In the genomic region with DNA sequence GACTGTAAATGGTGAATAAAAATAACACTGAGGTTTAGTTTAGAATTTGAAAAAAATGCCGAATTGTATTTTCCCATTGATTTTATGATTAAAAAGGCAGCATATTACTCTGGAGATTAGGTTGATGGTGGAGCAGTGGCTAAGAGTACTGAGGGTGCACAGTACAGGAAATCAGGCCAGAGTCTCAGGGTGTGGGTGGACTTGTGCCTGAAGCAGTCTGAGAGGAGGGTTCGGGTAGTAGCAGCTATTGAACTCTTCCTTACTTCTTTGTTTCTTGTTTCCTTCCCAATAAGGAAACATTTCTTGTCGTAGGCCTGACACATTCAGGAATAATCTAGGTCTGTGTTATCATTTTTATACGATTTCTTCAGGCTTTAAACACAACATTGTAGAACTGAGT, we compare ENCODE assay signal across 8 cellular contexts.
"Had no signal": no experiment of that assay in that cellular context is flagged by ENCODE, and none has a peak within 500 bp of the region (broad histone marks: within the 10 kb centered on the region; RNA-seq: fewer than 3 reads in every experiment).

No MANE protein-coding gene starts in this region.

- ATAC-seq: HepG2 had no signal

- H2AFZ ChIP-seq: GM23248 had no signal

- DNase-seq: GM23248, GOT3, H9, HCEC 1CT, KBM-7 had no signal

- H3K4me3 ChIP-seq: GM23248 had no signal

- H3K27ac ChIP-seq: GM23248, HL-60 had no signal

- H3K4me1 Mint-ChIP-seq: IgD-negative memory B cell had no signal

- H3K27me3 Mint-ChIP-seq: IgD-negative memory B cell had no signal

- H3K4me3 Mint-ChIP-seq: H9, IgD-negative memory B cell had no signal
